ENCODE assay signal across 22 cellular contexts in the genomic region with DNA sequence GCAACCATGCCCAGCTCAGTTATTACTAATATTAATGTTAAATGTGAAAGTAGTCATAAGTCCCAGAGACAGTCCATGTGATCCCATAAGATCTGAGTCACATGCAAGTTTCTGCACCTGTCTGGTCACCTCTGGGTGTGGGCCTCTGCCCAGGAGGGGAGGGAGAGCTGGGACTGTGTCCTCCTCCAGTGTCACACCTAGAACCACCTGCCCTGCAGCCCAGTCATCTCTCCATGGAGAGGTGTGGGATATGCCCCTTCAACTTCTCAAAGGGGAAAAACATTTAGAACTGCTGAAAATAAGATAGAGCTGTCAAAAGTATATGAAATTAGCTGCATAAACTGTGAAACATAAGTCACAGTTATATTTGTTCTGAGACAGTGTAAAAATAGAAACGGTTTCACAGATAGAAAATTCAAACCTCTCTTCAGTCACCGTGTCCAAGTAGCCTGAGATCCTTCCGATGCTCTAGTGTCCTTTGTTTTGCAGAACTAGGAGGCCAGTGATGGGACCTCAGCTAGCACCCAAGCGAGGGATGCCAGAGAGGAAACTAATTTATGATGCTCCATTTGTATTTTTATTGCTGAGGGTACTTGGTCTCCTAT. TPM values are rescaled to one million over a fixed set of nuclear protein-coding genes. Genes with fewer than 3 reads are reported as not detected.
DNase-seq lines count a peak whose midpoint lies in the region; ATAC-seq and TF ChIP-seq lines count a peak whose summit lies in the region.
"Had no signal": no experiment of that assay in that cellular context is flagged by ENCODE, and none has a peak within 500 bp of the region (broad histone marks: within the 10 kb centered on the region; RNA-seq: fewer than 3 reads in every experiment).

No MANE protein-coding gene starts in this region.

- DNase-seq in activated naive CD4-positive, alpha-beta T cell treated with anti-CD3 and anti-CD28 coated beads, Interleukin-2, amount 50 U/mL, for 72 hours (ENCODE audit: low spot score in 2 of 2), result no peak
- DNase-seq in epithelial cell of esophagus (ENCODE audit: low read depth), result peak; percentile 47
- DNase-seq in NCI-H2196 treated with DMSO at 0.1 percent for 48 hours (lab: John Stamatoyannopoulos, UW; ENCODE audit: unreplicated experiment), result no peak
- no peak for DNase-seq in stimulated activated CD4-positive, alpha-beta T cell treated with anti-CD3 and anti-CD28 coated beads, Interleukin-12 subunit alpha, Interleukin-12 subunit beta, amount 100 ng/mL, for 4 hours
- no peak for DNase-seq in stimulated activated CD4-positive, alpha-beta T cell treated with anti-CD3 and anti-CD28 coated beads, Interleukin-4, amount 100 ng/mL, for 24 hours
- no peak for DNase-seq in activated CD8-positive, alpha-beta memory T cell treated with anti-CD3 and anti-CD28 coated beads, Interleukin-2, amount 50 U/mL, for 48 hours
- DNase-seq: activated CD8-positive, alpha-beta memory T cell treated with anti-CD3 and anti-CD28 coated beads, Interleukin-2, amount 50 U/mL, for 4 hours; activated naive CD8-positive, alpha-beta T cell treated with anti-CD3 and anti-CD28 coated beads for 36 hours; CD4-positive, CD25-positive, alpha-beta regulatory T cell; heart right ventricle; left cardiac atrium; mesenchymal stem cell; NCI-H1048; NCI-H187; NCI-H526 treated with DMSO at 0.1 percent for 48 hours had no signal

- TF ChIP-seq CTCF in epithelial cell of esophagus (IDR thresholded peaks at IDR 0.05; ENCODE audit: insufficient read depth, low read depth, low read length, missing control alignments), result no peak

- H3K4me1 Mint-ChIP-seq in activated naive CD4-positive, alpha-beta T cell treated with anti-CD3 and anti-CD28 coated beads, Interleukin-2, amount 50 U/mL, for 24 hours, result no peaks in the 10 kb centered on the region
- H3K4me1 Mint-ChIP-seq: activated naive CD8-positive, alpha-beta T cell treated with anti-CD3 and anti-CD28 coated beads for 36 hours; activated T-helper 17 cell treated with anti-CD3 and anti-CD28 coated beads, Interleukin-2, amount 50 U/mL, for 72 hours; CD4-positive, CD25-positive, alpha-beta regulatory T cell had no signal

- peak overlapping the region; percentile 14 for H3K27ac Mint-ChIP-seq in activated naive CD4-positive, alpha-beta T cell treated with anti-CD3 and anti-CD28 coated beads, Interleukin-2, amount 50 U/mL, for 24 hours
- no peak overlapping the region for H3K27ac Mint-ChIP-seq in activated naive CD4-positive, alpha-beta T cell treated with anti-CD3 and anti-CD28 coated beads, Interleukin-2, amount 50 U/mL, for 72 hours
- H3K27ac Mint-ChIP-seq: activated naive CD8-positive, alpha-beta T cell treated with anti-CD3 and anti-CD28 coated beads for 36 hours; activated T-helper 17 cell treated with anti-CD3 and anti-CD28 coated beads, Interleukin-2, amount 50 U/mL, for 72 hours; CD4-positive, CD25-positive, alpha-beta regulatory T cell; T-helper 2 cell treated with Interferon-gamma antibody and Interleukin-4, amounts not matched to agents 5 μg/mL and 100 μg/mL, for 36 hours; type B pancreatic cell had no signal

- no peak overlapping the region for H3K4me3 ChIP-seq in epithelial cell of esophagus (ENCODE audit: low read length)
- H3K4me3 ChIP-seq: heart right ventricle, SK-N-MC had no signal

- H3K9me3 Mint-ChIP-seq in activated naive CD4-positive, alpha-beta T cell treated with anti-CD3 and anti-CD28 coated beads, Interleukin-2, amount 50 U/mL, for 24 hours, result no peaks in the 10 kb centered on the region
- H3K9me3 Mint-ChIP-seq in activated naive CD4-positive, alpha-beta T cell treated with anti-CD3 and anti-CD28 coated beads, Interleukin-2, amount 50 U/mL, for 72 hours, result peaks cover 0 to 6% of the 10 kb centered on the region in 2 donors
- H3K9me3 Mint-ChIP-seq: activated T-helper 17 cell treated with anti-CD3 and anti-CD28 coated beads, Interleukin-2, amount 50 U/mL, for 72 hours; T-helper 2 cell treated with Interferon-gamma antibody and Interleukin-4, amounts not matched to agents 5 μg/mL and 100 μg/mL, for 36 hours had no signal

- H3K36me3 Mint-ChIP-seq in activated naive CD4-positive, alpha-beta T cell treated with anti-CD3 and anti-CD28 coated beads, Interleukin-2, amount 50 U/mL, for 24 hours, result no peaks in the 10 kb centered on the region
- H3K36me3 Mint-ChIP-seq in activated naive CD4-positive, alpha-beta T cell treated with anti-CD3 and anti-CD28 coated beads, Interleukin-2, amount 50 U/mL, for 72 hours, result peaks cover 0 to 7% of the 10 kb centered on the region in 2 donors
- H3K36me3 Mint-ChIP-seq: activated naive CD8-positive, alpha-beta T cell treated with anti-CD3 and anti-CD28 coated beads for 36 hours; CD4-positive, CD25-positive, alpha-beta regulatory T cell; type B pancreatic cell had no signal

- H3K4me3 Mint-ChIP-seq in activated naive CD4-positive, alpha-beta T cell treated with anti-CD3 and anti-CD28 coated beads, Interleukin-2, amount 50 U/mL, for 24 hours, result no peak overlapping the region
- H3K4me3 Mint-ChIP-seq: activated naive CD8-positive, alpha-beta T cell treated with anti-CD3 and anti-CD28 coated beads for 36 hours; activated T-helper 17 cell treated with anti-CD3 and anti-CD28 coated beads, Interleukin-2, amount 50 U/mL, for 72 hours; CD4-positive, CD25-positive, alpha-beta regulatory T cell; T-helper 2 cell treated with Interferon-gamma antibody and Interleukin-4, amounts not matched to agents 5 μg/mL and 100 μg/mL, for 36 hours; type B pancreatic cell had no signal

- no peaks in the 10 kb centered on the region for H3K27me3 Mint-ChIP-seq in activated naive CD4-positive, alpha-beta T cell treated with anti-CD3 and anti-CD28 coated beads, Interleukin-2, amount 50 U/mL, for 24 hours
- H3K27me3 Mint-ChIP-seq: activated naive CD8-positive, alpha-beta T cell treated with anti-CD3 and anti-CD28 coated beads for 36 hours; type B pancreatic cell had no signal

- no peak for ATAC-seq in activated naive CD4-positive, alpha-beta T cell treated with anti-CD3 and anti-CD28 coated beads, Interleukin-2, amount 50 U/mL, for 72 hours
- ATAC-seq in HG02938 (IDR thresholded peaks at IDR 0.05; ENCODE audit: unreplicated experiment), result peak; percentile 61
- ATAC-seq: activated T-helper 17 cell treated with anti-CD3 and anti-CD28 coated beads, Interleukin-2, amount 50 U/mL, for 72 hours; heart right ventricle; HepG2; left cardiac atrium had no signal

RNA-seq across cellular contexts. Expression of gene NGEF, which starts 55.3 kb away (rescaled TPM):
- under 1 TPM in 1 of 2 donors, not detected in 1; 0.23 TPM for total RNA-seq in activated naive CD4-positive, alpha-beta T cell treated with anti-CD3 and anti-CD28 coated beads, Interleukin-2, amount 50 U/mL, for 72 hours
- total RNA-seq: activated naive CD8-positive, alpha-beta T cell treated with anti-CD3 and anti-CD28 coated beads for 36 hours; CD4-positive, CD25-positive, alpha-beta regulatory T cell had no signal
